Comparison of ENCODE assay signal across 11 cellular contexts in the genomic region with DNA sequence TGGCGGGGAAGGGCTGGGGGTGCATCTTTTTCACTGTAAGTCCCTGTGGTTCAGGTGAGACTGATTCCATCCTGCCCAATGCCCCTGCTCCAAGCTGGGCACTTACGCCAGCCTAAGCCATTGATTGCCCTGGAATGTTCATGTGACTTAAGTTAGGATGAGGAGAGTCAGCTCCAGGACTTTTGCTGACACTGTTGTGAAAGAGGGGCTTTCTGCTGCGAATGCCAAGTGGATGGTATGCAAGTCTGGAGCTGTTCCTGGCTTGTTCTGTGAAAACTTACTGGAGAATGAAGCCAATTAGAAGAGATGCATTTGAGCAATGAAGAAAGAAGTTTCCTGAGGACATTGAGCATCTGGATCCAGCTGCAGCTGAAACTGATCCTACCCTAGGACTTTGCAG.
A peak's percentile ranks its signal among the peaks of the same experiment; 100 is the strongest.
DNase-seq lines count a peak whose midpoint lies in the region; ATAC-seq and TF ChIP-seq lines count a peak whose summit lies in the region.
"Had no signal": no experiment of that assay in that cellular context is flagged by ENCODE, and none has a peak within 500 bp of the region (broad histone marks: within the 10 kb centered on the region; RNA-seq: fewer than 3 reads in every experiment).

No MANE protein-coding gene starts in this region.

- H3K4me2 ChIP-seq in Loucy (ENCODE audit: low read depth, low read length, poor library complexity, severe bottlenecking), result peak overlapping the region; percentile 86

- H3K9me3 ChIP-seq in Loucy (ENCODE audit: insufficient read depth, low read depth, low read length) (no peaks in the 10 kb centered on the region), muscle layer of colon (ENCODE audit: low read length) (no peaks in the 10 kb centered on the region), aorta (ENCODE audit: control insufficient read depth, low read length) (no peaks in the 10 kb centered on the region)

- H3K27me3 ChIP-seq in Loucy (ENCODE audit: insufficient read depth, low read length, poor library complexity, severe bottlenecking), result no peaks in the 10 kb centered on the region
- no peaks in the 10 kb centered on the region for H3K27me3 ChIP-seq in muscle layer of colon (ENCODE audit: control insufficient read depth in 1 of 2, insufficient read depth in 2 of 2, low read length in 2 of 2)
- no peaks in the 10 kb centered on the region for H3K27me3 ChIP-seq in aorta (ENCODE audit: control insufficient read depth in 1 of 2, insufficient read depth in 2 of 2, low read length in 1 of 2)

- 17 to 18% methylated on average over 3 of the region's 3 CpGs for WGBS in aorta, 2 donors

- peak overlapping the region; percentile 18; the same call in 1 of the 2 replicates for H2AFZ ChIP-seq in Loucy (ENCODE audit: low read length)

- CTCF ChIA-PET in AG04449 (lab: Yijun Ruan, JAX), result interaction anchor here (1.2 to 9.4 kb wide), 6 partner anchors 17 to 94 kb away, joined by 3 to 134 read pairs (median 6); no protein-coding TSS in a partner anchor

- H3K4me1 ChIP-seq in Loucy (ENCODE audit: insufficient read depth, low read length, poor library complexity, severe bottlenecking) (peaks cover 39% of the 10 kb centered on the region), muscle layer of colon (ENCODE audit: insufficient read depth, low read length) (peaks cover 37% of the 10 kb centered on the region), aorta (ENCODE audit: control insufficient read depth in 1 of 2, insufficient read depth in 2 of 2, low read length in 2 of 2) (no peaks in the 10 kb centered on the region)

- H3K9ac ChIP-seq in Loucy (ENCODE audit: low read depth, low read length, poor library complexity, severe bottlenecking) (peak overlapping the region; percentile 63), muscle layer of colon (ENCODE audit: low read length) (no peak overlapping the region)

- POLR2A ChIA-PET in AG04449 (lab: Yijun Ruan, JAX), result interaction anchor here (0.6 to 2.3 kb wide), 7 partner anchors 15 to 233 kb away, joined by 3 to 11 read pairs (median 4); partner anchors contain the start of gene ZFR

- peaks cover 9% of the 10 kb centered on the region for H3F3A ChIP-seq in Loucy (ENCODE audit: low read depth)

- H3K36me3 ChIP-seq in Loucy (ENCODE audit: insufficient read depth, low read length) (no peaks in the 10 kb centered on the region), muscle layer of colon (ENCODE audit: insufficient read depth, low read length) (no peaks in the 10 kb centered on the region), aorta (ENCODE audit: control insufficient read depth in 1 of 2, insufficient read depth in 2 of 2, low read length in 1 of 2) (no peaks in the 10 kb centered on the region)

- no peak for ATAC-seq in aorta (ENCODE audit: low FRiP score)

- TF ChIP-seq CTCF in AG04449 (IDR thresholded peaks at IDR 0.05; ENCODE audit: insufficient read depth, low read length, missing control alignments), result no peak
- TF ChIP-seq CTCF in Loucy (conservative IDR thresholded peaks at IDR 0.05; ENCODE audit: low read length), result no peak
- no peak for TF ChIP-seq CTCF in coronary artery (IDR thresholded peaks at IDR 0.05)

- no peaks in the 10 kb centered on the region for H3K9me2 ChIP-seq in Loucy (replicated peaks; ENCODE audit: low read depth, low read length)

- H3K4me3 ChIP-seq in AG04449 (ENCODE audit: low read depth, low read length) (peak overlapping the region; percentile 46), Loucy (ENCODE audit: low read length, poor library complexity, severe bottlenecking) (peak overlapping the region; percentile 64), coronary artery (peak overlapping the region; percentile 43), muscle layer of colon (ENCODE audit: low read depth in 1 of 2, low read length in 2 of 2) (peak overlapping the region in 1 of 2 donors; percentile 48), aorta (ENCODE audit: low read length in 2 of 2) (no peak overlapping the region)

- peak overlapping the region in 1 of 2 donors; percentile 61 for H3K27ac ChIP-seq in coronary artery
- H3K27ac ChIP-seq in muscle layer of colon (ENCODE audit: low read depth, low read length), result peak overlapping the region; percentile 71
- peak overlapping the region in 1 of 2 donors; percentile 77 for H3K27ac ChIP-seq in aorta (ENCODE audit: low read depth in 1 of 2, low read length in 2 of 2)

- peak; percentile 80 for DNase-seq in AG04449 (ENCODE audit: low read depth, low spot score)
- no peak for DNase-seq in coronary artery (ENCODE audit: low spot score)
- no peak for DNase-seq in aorta
- DNase-seq in NCI-H1048 (lab: John Stamatoyannopoulos, UW), result no peak
- no peak for DNase-seq in stimulated activated naive CD4-positive, alpha-beta T cell (lab: John Stamatoyannopoulos, UW)
- DNase-seq in CD1c-positive myeloid dendritic cell (ENCODE audit: extremely low spot score), result no peak
- DNase-seq: CD8-positive, alpha-beta memory T cell; immature natural killer cell; SIG-M5 had no signal

- no peaks in the 10 kb centered on the region; the same call in 1 of the 2 replicates for H3K79me2 ChIP-seq in Loucy (ENCODE audit: insufficient read depth, low read length)

- intact Hi-C loops in aorta (cut with DNase I), result no loop called here

- no peaks in the 10 kb centered on the region for H4K20me1 ChIP-seq in Loucy (ENCODE audit: insufficient read depth, low read length, poor library complexity, severe bottlenecking)

Comparison
In these comparisons a context has a peak if more than half of its experiments do, and no peak if none do; other contexts are left out.
1. H3K4me3 ChIP-seq: peak in AG04449 (single experiment), Loucy (single experiment) and coronary artery (single experiment); none in aorta (0 of 2).